4 cellular contexts compared by ENCODE assay signal in genomic region chr10:114753126-114753525, GRCh38.
TF ChIP-seq lines count a peak whose summit lies in the region.

No MANE protein-coding gene starts in this region.

TF ChIP-seq in SK-N-SH, 30 proteins besides CTCF, POLR2A, EP300 and RAD21 (continues in another document):
- no peak for TF ChIP-seq SMC3 (IDR thresholded peaks at IDR 0.05; ENCODE audit: low read depth, low read length)
- TF ChIP-seq RFX5 (IDR thresholded peaks at IDR 0.05; ENCODE audit: low read length): no peak
- peak; percentile 25 for TF ChIP-seq PBX3 (IDR thresholded peaks at IDR 0.05)
- TF ChIP-seq FOSL2 (IDR thresholded peaks at IDR 0.05; ENCODE audit: borderline replicate concordance, low read depth): peak; percentile 38; the same call in 1 of the 2 replicates
- TF ChIP-seq JUND (IDR thresholded peaks at IDR 0.05): peak; percentile 54
- no peak for TF ChIP-seq MXI1 (IDR thresholded peaks at IDR 0.05; ENCODE audit: low read depth, low read length)
- peak; percentile 43; the same call in 1 of the 2 replicates for TF ChIP-seq TCF12 (IDR thresholded peaks at IDR 0.05)
- no peak for TF ChIP-seq RXRA (IDR thresholded peaks at IDR 0.05; ENCODE audit: borderline replicate concordance, low read depth)
- TF ChIP-seq SIN3A (IDR thresholded peaks at IDR 0.05; ENCODE audit: borderline replicate concordance, low read depth, low read length): no peak
- no peak for TF ChIP-seq MEF2A (IDR thresholded peaks at IDR 0.05; ENCODE audit: borderline replicate concordance, low read depth)
- TF ChIP-seq ELF1 (IDR thresholded peaks at IDR 0.05): no peak
- TF ChIP-seq GABPA (IDR thresholded peaks at IDR 0.05; ENCODE audit: low read depth): no peak
- TF ChIP-seq POLR2AphosphoS5 (IDR thresholded peaks at IDR 0.05; ENCODE audit: low read depth, low read length): no peak
- no peak for TF ChIP-seq EZH2phosphoT487 (IDR thresholded peaks at IDR 0.05; ENCODE audit: borderline replicate concordance, low read depth)
- TF ChIP-seq YY1 (IDR thresholded peaks at IDR 0.05; ENCODE audit: low read depth): no peak
- TF ChIP-seq NFIC (IDR thresholded peaks at IDR 0.05; ENCODE audit: borderline replicate concordance): peak; percentile 8; the same call in 1 of the 2 replicates
- TF ChIP-seq IRF3 (IDR thresholded peaks at IDR 0.05; ENCODE audit: low read depth, low read length): no peak

TF ChIP-seq in SK-N-SH treated with all-trans-retinoic acid at 6 μM for 48 hours, 23 proteins besides CTCF, POLR2A, EP300 and RAD21 (continues in another document):
- TF ChIP-seq GLIS3 (CRISPR knock-in tag; IDR thresholded peaks at IDR 0.05): no peak
- TF ChIP-seq TSHZ2 (CRISPR knock-in tag; IDR thresholded peaks at IDR 0.05): no peak
- no peak for TF ChIP-seq TOX (CRISPR knock-in tag; IDR thresholded peaks at IDR 0.05; ENCODE audit: borderline replicate concordance)
- no peak for TF ChIP-seq ZFP30 (CRISPR knock-in tag; IDR thresholded peaks at IDR 0.05)
- TF ChIP-seq CREB5 (CRISPR knock-in tag; IDR thresholded peaks at IDR 0.05; ENCODE audit: low read depth): no peak
- TF ChIP-seq ESRRG (CRISPR knock-in tag; IDR thresholded peaks at IDR 0.05): no peak
- no peak for TF ChIP-seq PATZ1 (CRISPR knock-in tag; IDR thresholded peaks at IDR 0.05; ENCODE audit: borderline replicate concordance)
- TF ChIP-seq RARB (CRISPR knock-in tag; IDR thresholded peaks at IDR 0.05): no peak
- no peak for TF ChIP-seq SNAI2 (CRISPR knock-in tag; IDR thresholded peaks at IDR 0.05)
- TF ChIP-seq BACH2 (CRISPR knock-in tag; IDR thresholded peaks at IDR 0.05; ENCODE audit: borderline replicate concordance): no peak

TF ChIP-seq in IMR-90, 13 proteins besides CTCF, POLR2A, EP300 and RAD21:
- peak; percentile 49 for TF ChIP-seq SMC3 (IDR thresholded peaks at IDR 0.05; ENCODE audit: low read depth, low read length)
- TF ChIP-seq MAZ (IDR thresholded peaks at IDR 0.05; ENCODE audit: borderline replicate concordance, low read depth, low read length): no peak
- TF ChIP-seq FOS (IDR thresholded peaks at IDR 0.05; ENCODE audit: low read depth, low read length): peak; percentile 69

TF ChIP-seq in GM23338, 12 proteins besides CTCF, POLR2A, EP300 and RAD21:
- TF ChIP-seq POLR2AphosphoS5 (IDR thresholded peaks at IDR 0.05; ENCODE audit: low read depth) (no peak), NANOG (IDR thresholded peaks at IDR 0.05; ENCODE audit: borderline replicate concordance) (no peak), EZH2 (IDR thresholded peaks at IDR 0.05; ENCODE audit: low read depth, unreplicated experiment) (no peak), ZNF462 (CRISPR knock-in tag; IDR thresholded peaks at IDR 0.05) (no peak)
